ENCODE assay signal across 8 cellular contexts in genomic region chr15:58934521-58934920, GRCh38. TPM values are rescaled to one million over a fixed set of nuclear protein-coding genes. Genes with fewer than 3 reads are reported as not detected.
DNase-seq lines count a peak whose midpoint lies in the region; ATAC-seq and TF ChIP-seq lines count a peak whose summit lies in the region.

No MANE protein-coding gene starts in this region.

- peak overlapping the region; percentile 97 for H2AFZ ChIP-seq in ACC112 (ENCODE audit: low read length, unreplicated experiment)
- H2AFZ ChIP-seq in IMR-90 (replicated peaks; ENCODE audit: low read length, poor library complexity) = peak overlapping the region; percentile 73

- TF ChIP-seq CTCF in IMR-90 (conservative IDR thresholded peaks at IDR 0.05; ENCODE audit: low read depth, low read length) = no peak
- no peak for TF ChIP-seq CTCF in brain (conservative IDR thresholded peaks at IDR 0.05)

- intact Hi-C loops in IMR-90 (cut with micrococcal nuclease) = loop anchor here (5.0 kb wide), 1 partner anchor 162 kb away; the partner anchor contains the start of gene MINDY2

- no peak overlapping the region for H3K18ac ChIP-seq in IMR-90 (ENCODE audit: low read depth, low read length)

- no peak overlapping the region; the same call in 1 of the 2 replicates for H2BK20ac ChIP-seq in IMR-90 (ENCODE audit: low read depth, low read length)

- peak overlapping the region; percentile 89 to 99 (median 95) for H3K4me3 Mint-ChIP-seq in brain

- no CpG with 5 or more reads among the region's 4 CpGs for WGBS in IMR-90 (ENCODE audit: extremely low coverage in 2 of 2, insufficient read length in 1 of 2), 2 experiments

- H3K4me1 ChIP-seq in ACC112 (ENCODE audit: control insufficient read depth, insufficient read depth, low read length, unreplicated experiment) = peaks cover 18% of the 10 kb centered on the region
- no peaks in the 10 kb centered on the region; the same call in 1 of the 2 replicates for H3K4me1 ChIP-seq in IMR-90 (ENCODE audit: control insufficient read depth, insufficient read depth, low read length)
- peaks cover 0 to 16% of the 10 kb centered on the region in 2 donors for H3K4me1 ChIP-seq in muscle layer of duodenum (ENCODE audit: control insufficient read depth in 1 of 2, insufficient read depth in 2 of 2, low read length in 2 of 2)

- no peaks in the 10 kb centered on the region for H3K27me3 ChIP-seq in ACC112 (ENCODE audit: insufficient read depth, low read length)
- no peaks in the 10 kb centered on the region for H3K27me3 ChIP-seq in IMR-90 (ENCODE audit: control insufficient read depth, insufficient read depth, low read length)
- H3K27me3 ChIP-seq in muscle layer of duodenum (ENCODE audit: low read depth, low read length) = no peaks in the 10 kb centered on the region

- H2AK5ac ChIP-seq in IMR-90 (ENCODE audit: low read depth, low read length) = no peak overlapping the region

- no peaks in the 10 kb centered on the region for H3K36me3 Mint-ChIP-seq in brain

- BruUV-seq in IMR-90 (replicated peaks; lab: Mats Ljungman, UMichigan) = no TSS peak

- no peak overlapping the region for H3K56ac ChIP-seq in IMR-90 (ENCODE audit: extremely low read depth, insufficient read depth, low read length)

- H3K4me2 ChIP-seq in IMR-90 (ENCODE audit: low read depth, low read length) = peak overlapping the region; percentile 90; the same call in 1 of the 2 replicates

- no peaks in the 10 kb centered on the region for H3K9me1 ChIP-seq in IMR-90 (ENCODE audit: insufficient read depth, low read length)

- in situ Hi-C loops in IMR-90 (cut with MboI; ENCODE audit: low sequenced_read_pairs) = no loop called here

- H2BK120ac ChIP-seq in IMR-90 (ENCODE audit: low read depth, low read length) = peak overlapping the region; percentile 58; the same call in 1 of the 2 replicates

- H3K27ac Mint-ChIP-seq in brain = peak overlapping the region; percentile 97 to 100 (median 99)

- DNase-seq in IMR-90 (no peak), putamen (ENCODE audit: low spot score) (no peak), epidermal melanocyte (ENCODE audit: insufficient read length, low spot score) (no peak), iPS-NIHi11 (ENCODE audit: low spot score) (no peak)

- H3K36me3 ChIP-seq in ACC112 (ENCODE audit: insufficient read depth, low read length) (no peaks in the 10 kb centered on the region), IMR-90 (ENCODE audit: control insufficient read depth, insufficient read depth, low read length) (no peaks in the 10 kb centered on the region), muscle layer of duodenum (ENCODE audit: control insufficient read depth in 1 of 2, insufficient read depth in 2 of 2, low read length in 2 of 2) (no peaks in the 10 kb centered on the region)

- H3K79me2 ChIP-seq in ACC112 (ENCODE audit: control insufficient read depth, insufficient read depth, low read length, unreplicated experiment) = peaks cover 31% of the 10 kb centered on the region

- H3K4me3 ChIP-seq in ACC112 (ENCODE audit: low read depth, low read length) = peak overlapping the region; percentile 96
- H3K4me3 ChIP-seq in IMR-90 (ENCODE audit: insufficient read depth, low read depth, low read length) = peak overlapping the region; percentile 77; the same call in 1 of the 2 replicates
- peak overlapping the region; percentile 80 to 94 for H3K4me3 ChIP-seq in muscle layer of duodenum (ENCODE audit: low read depth in 1 of 2, low read length in 2 of 2)

- no peak overlapping the region for H4K91ac ChIP-seq in IMR-90 (ENCODE audit: insufficient read depth, low read depth, low read length)

- H2BK5ac ChIP-seq in IMR-90 (ENCODE audit: low read depth, low read length, poor library complexity, severe bottlenecking) = peak overlapping the region; percentile 69

- POLR2A ChIA-PET in IMR-90 (lab: Charles Lee; ENCODE audit: unreplicated experiment) = no interaction called here

- H3K27me3 Mint-ChIP-seq in brain = peaks cover 6% of the 10 kb centered on the region

- H2BK15ac ChIP-seq in IMR-90 (ENCODE audit: low read depth, low read length) = no peak overlapping the region

- peaks cover 5% of the 10 kb centered on the region; the same call in 1 of the 2 replicates for H4K20me1 ChIP-seq in IMR-90 (ENCODE audit: insufficient read depth, low read length)

- H3K27ac ChIP-seq in ACC112 (ENCODE audit: low read depth, low read length) (peak overlapping the region; percentile 83), IMR-90 (ENCODE audit: insufficient read depth, low read length) (no peak overlapping the region), muscle layer of duodenum (ENCODE audit: low read length) (peak overlapping the region; percentile 99)

- TF ChIP-seq RAD21 in IMR-90 (IDR thresholded peaks at IDR 0.05; ENCODE audit: low read length) = no peak

- dilution Hi-C loops in IMR-90 (cut with HindIII; ENCODE audit: low sequenced_read_pairs, unreplicated experiment) = no loop called here

- peaks cover 1 to 4% of the 10 kb centered on the region in 2 experiments; a peak in 1 of 4 replicates for H3K79me1 ChIP-seq in IMR-90 (ENCODE audit: low read depth in 1 of 2, low read length in 2 of 2)

- H3K14ac ChIP-seq in IMR-90 (replicated peaks; ENCODE audit: low read depth, low read length) = no peak overlapping the region

- no peaks in the 10 kb centered on the region for H3K9me3 Mint-ChIP-seq in brain

- peak overlapping the region; percentile 82 to 93 for H4K8ac ChIP-seq in IMR-90 (ENCODE audit: low read depth in 2 of 2, low read length in 2 of 2)

- peak overlapping the region; percentile 85; the same call in 1 of the 2 replicates for H3K9ac ChIP-seq in IMR-90 (ENCODE audit: low read depth, low read length)

- H3K23ac ChIP-seq in IMR-90 (ENCODE audit: low read depth, low read length) = no peak overlapping the region; the same call in 1 of the 2 replicates

- H3K4me1 Mint-ChIP-seq in brain = peaks cover 28% of the 10 kb centered on the region

- H3K9me3 ChIP-seq in IMR-90 (ENCODE audit: control insufficient read depth, insufficient read depth, low read length) (no peaks in the 10 kb centered on the region), muscle layer of duodenum (ENCODE audit: control insufficient read depth in 1 of 2, low read length in 2 of 2) (no peaks in the 10 kb centered on the region)

- TF ChIP-seq POLR2A in IMR-90 (IDR thresholded peaks at IDR 0.05; ENCODE audit: low read depth, low read length) = no peak

- ATAC-seq in IMR-90 (ENCODE audit: low read depth) = no peak
- no peak for ATAC-seq in HG03439 (IDR thresholded peaks at IDR 0.05; ENCODE audit: unreplicated experiment)

- 0 out of 2 replicates have a peak overlapping the region, but pooled peaks have one; percentile 8 for H3K4ac ChIP-seq in IMR-90 (ENCODE audit: low read depth, low read length)

- peak overlapping the region; percentile 33; the same call in 1 of the 2 replicates for H4K5ac ChIP-seq in IMR-90 (ENCODE audit: low read depth, low read length)

- CTCF ChIA-PET in IMR-90 (lab: Yijun Ruan, JAX) = no interaction called here

- no peak overlapping the region for H2AK9ac ChIP-seq in IMR-90 (replicated peaks; ENCODE audit: low read depth, low read length, poor library complexity)

TF ChIP-seq in IMR-90, 13 proteins besides CTCF, POLR2A, EP300 and RAD21:
- TF ChIP-seq MXI1 (IDR thresholded peaks at IDR 0.05; ENCODE audit: borderline replicate concordance, low read depth, low read length) (no peak), CEBPB (IDR thresholded peaks at IDR 0.05; ENCODE audit: low read depth, low read length) (no peak), USF2 (IDR thresholded peaks at IDR 0.05; ENCODE audit: low read depth, low read length) (no peak), NFE2L2 (IDR thresholded peaks at IDR 0.05; ENCODE audit: low read depth, low read length) (no peak), FOS (IDR thresholded peaks at IDR 0.05; ENCODE audit: low read depth, low read length) (no peak), RCOR1 (IDR thresholded peaks at IDR 0.05; ENCODE audit: insufficient replicate concordance, low read length) (no peak)

RNA-seq across cellular contexts. Expression of gene SLTM, which starts 1.0 kb away (rescaled TPM):
- total RNA-seq in IMR-90 (2012; rRNA removed) = 36.0 and 66.7 TPM in 2 replicates
- polyA plus RNA-seq in IMR-90 (2012; rRNA removed) (47.2 and 57.6 TPM in 2 replicates), brain (ENCODE audit: insufficient read depth, low read depth, low replicate concordance) (23.1 TPM)
- polyA plus RNA-seq in IMR-90 (2012; cell fraction: cytosol; rRNA removed) = 8.8 and 10.4 TPM in 2 replicates
- polyA plus RNA-seq in IMR-90 (2012; cell fraction: nucleus; rRNA removed; ENCODE audit: low replicate concordance) = 43.5 and 185 TPM in 2 replicates

RNA-seq across cellular contexts. Expression of gene RNF111, which starts 52.9 kb away (rescaled TPM):
- 17.2 and 20.1 TPM in 2 replicates for total RNA-seq in IMR-90 (2012; rRNA removed)
- polyA plus RNA-seq in IMR-90 (2012; rRNA removed) = 13.5 and 14.0 TPM in 2 replicates
- polyA plus RNA-seq in IMR-90 (2012; cell fraction: cytosol; rRNA removed) = 3.1 and 6.1 TPM in 2 replicates
- polyA plus RNA-seq in IMR-90 (2012; cell fraction: nucleus; rRNA removed; ENCODE audit: low replicate concordance) = 14.5 and 29.6 TPM in 2 replicates
- polyA plus RNA-seq in brain (ENCODE audit: insufficient read depth, low read depth, low replicate concordance) = 14.0 TPM
